Comparison of ENCODE assay signal across 20 cellular contexts in the genomic region with DNA sequence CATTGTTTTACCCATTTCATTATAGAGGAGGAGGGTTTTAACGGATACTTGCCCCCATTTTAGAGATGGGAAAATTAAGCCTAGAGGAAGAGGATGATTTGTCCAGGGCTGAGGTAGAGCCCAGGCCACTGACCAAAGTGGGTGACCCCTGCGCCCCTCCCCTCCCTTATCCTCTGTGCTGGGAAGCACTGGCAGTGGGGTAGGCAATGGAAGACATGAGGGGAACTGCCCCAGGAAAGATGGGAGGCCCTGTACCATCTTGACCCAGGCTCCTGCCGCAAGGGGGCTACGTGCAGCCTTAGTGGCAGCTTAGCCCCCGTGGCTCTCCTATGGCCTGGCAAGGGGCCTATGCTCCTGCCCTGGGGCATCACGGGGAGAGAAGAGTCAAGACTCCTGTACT.
A peak's percentile ranks its signal among the peaks of the same experiment; 100 is the strongest.
DNase-seq lines count a peak whose midpoint lies in the region; ATAC-seq and TF ChIP-seq lines count a peak whose summit lies in the region.
"Had no signal": no experiment of that assay in that cellular context is flagged by ENCODE, and none has a peak within 500 bp of the region (broad histone marks: within the 10 kb centered on the region; RNA-seq: fewer than 3 reads in every experiment).

No MANE protein-coding gene starts in this region.

- POLR2A ChIA-PET in SK-N-SH (lab: Yijun Ruan, JAX) (no interaction called here), HEK293T (lab: Yijun Ruan, JAX) (no interaction called here)

- TF ChIP-seq CTCF in SK-N-SH (IDR thresholded peaks at IDR 0.05): no peak

- no peak overlapping the region for H3K4me2 ChIP-seq in SK-N-SH
- H3K4me2 ChIP-seq: A549 had no signal

- no peak for ATAC-seq in SK-N-SH treated with all-trans-retinoic acid at 6 μM for 48 hours
- no peak for ATAC-seq in activated naive CD4-positive, alpha-beta T cell treated with anti-CD3 and anti-CD28 coated beads, Interleukin-2, amount 50 U/mL, for 72 hours
- ATAC-seq: A549, HCT116, K562 had no signal

- no peaks in the 10 kb centered on the region for H3K9me3 ChIP-seq in SK-N-SH

- CTCF ChIA-PET in SK-N-SH (lab: Yijun Ruan, JAX): no interaction called here
- CTCF ChIA-PET in HEK293T (lab: Yijun Ruan, JAX): no interaction called here

- H3F3A ChIP-seq in SK-N-SH (replicated peaks; ENCODE audit: insufficient read depth): no peaks in the 10 kb centered on the region

- TF ChIP-seq EP300 in SK-N-SH (IDR thresholded peaks at IDR 0.05; ENCODE audit: borderline replicate concordance in 1 of 2, low read depth in 1 of 2, low read length in 1 of 2): no peak

- no peaks in the 10 kb centered on the region for H4K20me1 ChIP-seq in SK-N-SH (ENCODE audit: insufficient read depth)

- H3K4me1 ChIP-seq in SK-N-SH (ENCODE audit: control insufficient read depth in 1 of 2, insufficient read depth in 2 of 2, low read depth in 1 of 2, low read length in 1 of 2): no peaks in the 10 kb centered on the region; a peak in 1 of 4 replicates
- H3K4me1 ChIP-seq: A549, Caco-2 had no signal

- no peaks in the 10 kb centered on the region for H3K9me3 Mint-ChIP-seq in activated naive CD4-positive, alpha-beta T cell treated with anti-CD3 and anti-CD28 coated beads, Interleukin-2, amount 50 U/mL, for 72 hours
- H3K9me3 Mint-ChIP-seq: CD4-positive, alpha-beta T cell had no signal

- H3K27ac Mint-ChIP-seq in activated naive CD4-positive, alpha-beta T cell treated with anti-CD3 and anti-CD28 coated beads, Interleukin-2, amount 50 U/mL, for 72 hours: no peak overlapping the region
- H3K27ac Mint-ChIP-seq: CD4-positive, alpha-beta T cell had no signal

- TF ChIP-seq RAD21 in SK-N-SH (IDR thresholded peaks at IDR 0.05; ENCODE audit: low read length): no peak

- WGBS in SK-N-SH (ENCODE audit: low lambda C conversion rate): 48% methylated on average over 3 of the region's 6 CpGs

- H3K79me2 ChIP-seq in SK-N-SH (ENCODE audit: insufficient read depth): no peaks in the 10 kb centered on the region

- H3K36me3 Mint-ChIP-seq in activated naive CD4-positive, alpha-beta T cell treated with anti-CD3 and anti-CD28 coated beads, Interleukin-2, amount 50 U/mL, for 72 hours: no peaks in the 10 kb centered on the region

- DNase-seq in SK-N-SH: peak; percentile 14
- DNase-seq in HEK293T (ENCODE audit: extremely low spot score): peak; percentile 5
- DNase-seq in iPS-NIHi7 (ENCODE audit: extremely low spot score): peak; percentile 6
- no peak for DNase-seq in activated naive CD4-positive, alpha-beta T cell treated with anti-CD3 and anti-CD28 coated beads, Interleukin-2, amount 50 U/mL, for 72 hours (ENCODE audit: low spot score in 2 of 2)
- no peak for DNase-seq in NCI-H226
- no peak for DNase-seq in KBM-7
- DNase-seq: AML-193; Caco-2; CD4-positive, alpha-beta T cell; DMS153; DMS79; GDM1; GM23248; IMR-90 had no signal

- H3K27ac ChIP-seq in SK-N-SH (ENCODE audit: low read depth in 2 of 2, low read length in 1 of 2): no peak overlapping the region
- H3K27ac ChIP-seq: 22Rv1, A549, C4-2B, GM23248 had no signal

- H3K9ac ChIP-seq in SK-N-SH: no peak overlapping the region
- H3K9ac ChIP-seq: GM23248 had no signal

- H3K27me3 ChIP-seq in SK-N-SH (ENCODE audit: insufficient read depth): no peaks in the 10 kb centered on the region

- no peaks in the 10 kb centered on the region for H3K9me2 ChIP-seq in SK-N-SH

- no peaks in the 10 kb centered on the region for H3K36me3 ChIP-seq in SK-N-SH (replicated peaks in 1 of 2; ENCODE audit: control insufficient read depth in 1 of 2, insufficient read depth in 2 of 2, low read length in 1 of 2)

- no peak overlapping the region for H2AFZ ChIP-seq in SK-N-SH (ENCODE audit: low read depth)
- H2AFZ ChIP-seq: GM23248 had no signal

- in situ Hi-C loops in KBM-7 (cut with MboI; ENCODE audit: low pct_unique_long_range_greater_than_20kb, low sequenced_read_pairs): no loop called here

- no peak overlapping the region for H3K4me3 ChIP-seq in SK-N-SH (ENCODE audit: low read depth in 2 of 2, low read length in 1 of 2)
- H3K4me3 ChIP-seq: A549, GM23248, K562 had no signal

TF ChIP-seq in SK-N-SH, 30 proteins besides CTCF, POLR2A, EP300 and RAD21:
- no peak for TF ChIP-seq ELF1 (IDR thresholded peaks at IDR 0.05)
- TF ChIP-seq, protein P1, sequence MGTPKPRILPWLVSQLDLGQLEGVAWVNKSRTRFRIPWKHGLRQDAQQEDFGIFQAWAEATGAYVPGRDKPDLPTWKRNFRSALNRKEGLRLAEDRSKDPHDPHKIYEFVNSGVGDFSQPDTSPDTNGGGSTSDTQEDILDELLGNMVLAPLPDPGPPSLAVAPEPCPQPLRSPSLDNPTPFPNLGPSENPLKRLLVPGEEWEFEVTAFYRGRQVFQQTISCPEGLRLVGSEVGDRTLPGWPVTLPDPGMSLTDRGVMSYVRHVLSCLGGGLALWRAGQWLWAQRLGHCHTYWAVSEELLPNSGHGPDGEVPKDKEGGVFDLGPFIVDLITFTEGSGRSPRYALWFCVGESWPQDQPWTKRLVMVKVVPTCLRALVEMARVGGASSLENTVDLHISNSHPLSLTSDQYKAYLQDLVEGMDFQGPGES (IDR thresholded peaks at IDR 0.05; ENCODE audit: low read depth, low read length): no peak

TF ChIP-seq in SK-N-SH treated with all-trans-retinoic acid at 6 μM for 48 hours, 23 proteins besides CTCF, POLR2A, EP300 and RAD21 (continues in another document):
- no peak for TF ChIP-seq RARB (CRISPR knock-in tag; IDR thresholded peaks at IDR 0.05)
- no peak for TF ChIP-seq ZC3H10 (CRISPR knock-in tag; IDR thresholded peaks at IDR 0.05)
- no peak for TF ChIP-seq TOX (CRISPR knock-in tag; IDR thresholded peaks at IDR 0.05; ENCODE audit: borderline replicate concordance)
- TF ChIP-seq ZNF565 (CRISPR knock-in tag; conservative IDR thresholded peaks at IDR 0.05; ENCODE audit: low read depth): no peak
- TF ChIP-seq ESRRG (CRISPR knock-in tag; IDR thresholded peaks at IDR 0.05): no peak
- TF ChIP-seq ISL1 (CRISPR knock-in tag; IDR thresholded peaks at IDR 0.05): no peak
- TF ChIP-seq BACH2 (CRISPR knock-in tag; IDR thresholded peaks at IDR 0.05; ENCODE audit: borderline replicate concordance): no peak
- no peak for TF ChIP-seq GLIS3 (CRISPR knock-in tag; IDR thresholded peaks at IDR 0.05)
- TF ChIP-seq SNAI2 (CRISPR knock-in tag; IDR thresholded peaks at IDR 0.05): no peak
- TF ChIP-seq OSR1 (CRISPR knock-in tag; IDR thresholded peaks at IDR 0.05): no peak
- TF ChIP-seq, protein P2, sequence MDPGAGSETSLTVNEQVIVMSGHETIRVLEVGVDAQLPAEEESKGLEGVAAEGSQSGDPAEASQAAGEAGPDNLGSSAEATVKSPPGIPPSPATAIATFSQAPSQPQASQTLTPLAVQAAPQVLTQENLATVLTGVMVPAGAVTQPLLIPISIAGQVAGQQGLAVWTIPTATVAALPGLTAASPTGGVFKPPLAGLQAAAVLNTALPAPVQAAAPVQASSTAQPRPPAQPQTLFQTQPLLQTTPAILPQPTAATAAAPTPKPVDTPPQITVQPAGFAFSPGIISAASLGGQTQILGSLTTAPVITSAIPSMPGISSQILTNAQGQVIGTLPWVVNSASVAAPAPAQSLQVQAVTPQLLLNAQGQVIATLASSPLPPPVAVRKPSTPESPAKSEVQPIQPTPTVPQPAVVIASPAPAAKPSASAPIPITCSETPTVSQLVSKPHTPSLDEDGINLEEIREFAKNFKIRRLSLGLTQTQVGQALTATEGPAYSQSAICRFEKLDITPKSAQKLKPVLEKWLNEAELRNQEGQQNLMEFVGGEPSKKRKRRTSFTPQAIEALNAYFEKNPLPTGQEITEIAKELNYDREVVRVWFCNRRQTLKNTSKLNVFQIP (CRISPR knock-in tag; IDR thresholded peaks at IDR 0.05; ENCODE audit: borderline replicate concordance, low read depth): no peak
- no peak for TF ChIP-seq ZFP3 (CRISPR knock-in tag; IDR thresholded peaks at IDR 0.05)

TF ChIP-seq in HEK293T, 16 proteins besides CTCF, POLR2A, EP300 and RAD21:
- TF ChIP-seq, protein P3, sequence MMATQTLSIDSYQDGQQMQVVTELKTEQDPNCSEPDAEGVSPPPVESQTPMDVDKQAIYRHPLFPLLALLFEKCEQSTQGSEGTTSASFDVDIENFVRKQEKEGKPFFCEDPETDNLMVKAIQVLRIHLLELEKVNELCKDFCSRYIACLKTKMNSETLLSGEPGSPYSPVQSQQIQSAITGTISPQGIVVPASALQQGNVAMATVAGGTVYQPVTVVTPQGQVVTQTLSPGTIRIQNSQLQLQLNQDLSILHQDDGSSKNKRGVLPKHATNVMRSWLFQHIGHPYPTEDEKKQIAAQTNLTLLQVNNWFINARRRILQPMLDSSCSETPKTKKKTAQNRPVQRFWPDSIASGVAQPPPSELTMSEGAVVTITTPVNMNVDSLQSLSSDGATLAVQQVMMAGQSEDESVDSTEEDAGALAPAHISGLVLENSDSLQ (IDR thresholded peaks at IDR 0.05): no peak
- TF ChIP-seq SUZ12 (IDR thresholded peaks at IDR 0.05) (no peak), HDGF (IDR thresholded peaks at IDR 0.05; ENCODE audit: borderline replicate concordance) (no peak), SP1 (IDR thresholded peaks at IDR 0.05) (no peak), L3MBTL2 (conservative IDR thresholded peaks at IDR 0.05) (no peak), FOXK2 (IDR thresholded peaks at IDR 0.05) (no peak), TARDBP (IDR thresholded peaks at IDR 0.05) (no peak), FOXM1 (IDR thresholded peaks at IDR 0.05; ENCODE audit: borderline replicate concordance) (no peak), FOXA1 (IDR thresholded peaks at IDR 0.05) (no peak), CTBP1 (IDR thresholded peaks at IDR 0.05; ENCODE audit: borderline replicate concordance) (no peak), ARNT (IDR thresholded peaks at IDR 0.05) (no peak)

Comparison
In these comparisons a context has a peak if more than half of its experiments do, and no peak if none do; other contexts are left out.
1. DNase-seq: peak in SK-N-SH (single experiment), HEK293T (single experiment) and iPS-NIHi7 (single experiment); none in activated naive CD4-positive, alpha-beta T cell treated with anti-CD3 and anti-CD28 coated beads, Interleukin-2, amount 50 U/mL, for 72 hours (0 of 2), NCI-H226 (single experiment) and KBM-7 (single experiment).